16 cellular contexts compared by ENCODE assay signal in genomic region chr16:25177512-25177830, GRCh38. TPM values are rescaled to one million over a fixed set of nuclear protein-coding genes. Genes with fewer than 3 reads are reported as not detected.
A peak's percentile ranks its signal among the peaks of the same experiment; 100 is the strongest.
DNase-seq lines count a peak whose midpoint lies in the region; TF ChIP-seq lines count a peak whose summit lies in the region.
"Had no signal": no experiment of that assay in that cellular context is flagged by ENCODE, and none has a peak within 500 bp of the region (broad histone marks: within the 10 kb centered on the region; RNA-seq: fewer than 3 reads in every experiment).

No MANE protein-coding gene starts in this region.

- H3K79me2 ChIP-seq in hepatocyte (no peaks in the 10 kb centered on the region), trophoblast cell (ENCODE audit: control insufficient read depth, insufficient read depth, low read length, poor library complexity) (no peaks in the 10 kb centered on the region)

- no peak overlapping the region for H3K23ac ChIP-seq in trophoblast cell (ENCODE audit: low read length)

- no peaks in the 10 kb centered on the region for H3K79me1 ChIP-seq in trophoblast cell (ENCODE audit: low read length)

- H2AFZ ChIP-seq in hepatocyte: no peak overlapping the region
- H2AFZ ChIP-seq in trophoblast cell (ENCODE audit: insufficient read depth, low read length, poor library complexity): no peak overlapping the region
- H2AFZ ChIP-seq: GM23248 had no signal

- H3K27ac ChIP-seq in hepatocyte: peak overlapping the region; percentile 75
- H3K27ac ChIP-seq in mucosa of rectum (ENCODE audit: low read depth in 2 of 2, low read length in 2 of 2): peak overlapping the region in 1 of 2 donors; percentile 73
- H3K27ac ChIP-seq in trophoblast cell (ENCODE audit: low read depth, low read length): no peak overlapping the region
- H3K27ac ChIP-seq: GM23248 had no signal

- DNase-seq in NB4 (ENCODE audit: low read depth): no peak
- DNase-seq in hepatocyte (ENCODE audit: low spot score): peak; percentile 26
- DNase-seq in kidney tubule cell (ENCODE audit: low spot score): no peak
- no peak for DNase-seq in SW480 (ENCODE audit: low spot score)
- DNase-seq in NOMO-1 treated with dmso at 0.1 percent for 144 hours (lab: John Stamatoyannopoulos, UW; ENCODE audit: unreplicated experiment): no peak
- no peak for DNase-seq in trophoblast cell
- DNase-seq: ACHN; CD4-positive, CD25-positive, alpha-beta regulatory T cell; DMS79; H7 had no signal

- H2AK5ac ChIP-seq in trophoblast cell (ENCODE audit: low read length): no peak overlapping the region

- H3K4me1 ChIP-seq in hepatocyte (ENCODE audit: insufficient read depth) (no peaks in the 10 kb centered on the region), mucosa of rectum (ENCODE audit: control insufficient read depth in 2 of 2, insufficient read depth in 2 of 2, low read length in 2 of 2) (peaks cover 9 to 10% of the 10 kb centered on the region in 2 donors), trophoblast cell (ENCODE audit: control insufficient read depth in 1 of 2, insufficient read depth in 2 of 2, low read length in 2 of 2) (no peaks in the 10 kb centered on the region)

- no peak overlapping the region for H2BK12ac ChIP-seq in trophoblast cell (ENCODE audit: low read length)

- no peak overlapping the region for H4K8ac ChIP-seq in trophoblast cell (ENCODE audit: low read depth, low read length)

- no peak overlapping the region for H3K4me2 ChIP-seq in hepatocyte
- H3K4me2 ChIP-seq in trophoblast cell (ENCODE audit: low read length): no peak overlapping the region
- H3K4me2 ChIP-seq: BLaER1 treated with 17β-estradiol and CSF1 and Interleukin-3, amounts not matched to agents 10 nM and 100 nM had no signal

- H3K36me3 ChIP-seq in hepatocyte (replicated peaks; ENCODE audit: insufficient read depth, low read depth) (no peaks in the 10 kb centered on the region), mucosa of rectum (ENCODE audit: control insufficient read depth in 2 of 2, insufficient read depth in 2 of 2, low read length in 2 of 2) (peaks cover 8 to 10% of the 10 kb centered on the region in 2 donors), trophoblast cell (ENCODE audit: control insufficient read depth in 1 of 2, insufficient read depth in 2 of 2, low read length in 2 of 2) (peaks cover 9 to 12% of the 10 kb centered on the region in 2 experiments)

- no peak for TF ChIP-seq POLR2A in NB4 (IDR thresholded peaks at IDR 0.05; ENCODE audit: extremely low read depth, insufficient read length)

- no peaks in the 10 kb centered on the region for H3K9me2 ChIP-seq in hepatocyte (replicated peaks; ENCODE audit: insufficient read depth)

- H3K9me3 ChIP-seq in hepatocyte (ENCODE audit: low read depth): no peaks in the 10 kb centered on the region
- no peaks in the 10 kb centered on the region for H3K9me3 ChIP-seq in mucosa of rectum (ENCODE audit: control insufficient read depth in 2 of 2, low read length in 2 of 2)
- no peaks in the 10 kb centered on the region for H3K9me3 ChIP-seq in trophoblast cell (ENCODE audit: insufficient read depth, low read depth, low read length)
- H3K9me3 ChIP-seq: BLaER1 treated with 17β-estradiol and CSF1 and Interleukin-3, amounts not matched to agents 10 nM and 100 nM had no signal

- H3K4ac ChIP-seq in trophoblast cell (ENCODE audit: low read depth, low read length): no peak overlapping the region

- H2BK120ac ChIP-seq in trophoblast cell (ENCODE audit: insufficient read depth, low read length, poor library complexity): no peak overlapping the region

- H3K4me3 ChIP-seq in NB4 (ENCODE audit: low read depth, low read length) (peak overlapping the region; percentile 17), hepatocyte (no peak overlapping the region), mucosa of rectum (ENCODE audit: low read length in 2 of 2) (peak overlapping the region; percentile 41 to 56), trophoblast cell (ENCODE audit: low read depth, low read length) (no peak overlapping the region)
- H3K4me3 ChIP-seq: BLaER1 treated with 17β-estradiol and CSF1 and Interleukin-3, amounts not matched to agents 10 nM and 100 nM; GM12878; GM23248 had no signal

- no peak for TF ChIP-seq CTCF in NB4 (IDR thresholded peaks at IDR 0.05; ENCODE audit: low read depth, low read length)
- no peak for TF ChIP-seq CTCF in hepatocyte (IDR thresholded peaks at IDR 0.05; ENCODE audit: poor library complexity)

- H3K9ac ChIP-seq in mucosa of rectum (ENCODE audit: low read depth in 1 of 2, low read length in 2 of 2) (no peak overlapping the region), trophoblast cell (ENCODE audit: low read length) (no peak overlapping the region)
- H3K9ac ChIP-seq: BLaER1 treated with 17β-estradiol and CSF1 and Interleukin-3, amounts not matched to agents 10 nM and 100 nM; GM23248 had no signal

- 46% methylated on average over 3 of the region's 3 CpGs for WGBS in hepatocyte (ENCODE audit: low lambda C conversion rate, missing lambda C conversion rate)
- no CpG with 5 or more reads among the region's 3 CpGs for WGBS in trophoblast cell (ENCODE audit: extremely low coverage, insufficient coverage, insufficient read length)

- H2BK5ac ChIP-seq in trophoblast cell (ENCODE audit: low read depth, low read length, poor library complexity): no peak overlapping the region

- H3K14ac ChIP-seq in trophoblast cell (ENCODE audit: low read length): no peak overlapping the region

- H4K20me1 ChIP-seq in hepatocyte (ENCODE audit: insufficient read depth, poor library complexity, severe bottlenecking): no peaks in the 10 kb centered on the region
- H4K20me1 ChIP-seq: BLaER1 treated with 17β-estradiol and CSF1 and Interleukin-3, amounts not matched to agents 10 nM and 100 nM had no signal

- H3K27me3 ChIP-seq in hepatocyte (no peaks in the 10 kb centered on the region), mucosa of rectum (ENCODE audit: control insufficient read depth in 2 of 2, insufficient read depth in 2 of 2, low read length in 2 of 2) (no peaks in the 10 kb centered on the region), trophoblast cell (ENCODE audit: insufficient read depth, low read length) (no peaks in the 10 kb centered on the region)
- H3K27me3 ChIP-seq: BLaER1 treated with 17β-estradiol and CSF1 and Interleukin-3, amounts not matched to agents 10 nM and 100 nM had no signal

- no peak overlapping the region for H4K91ac ChIP-seq in trophoblast cell (ENCODE audit: low read depth, low read length)

- H3K18ac ChIP-seq in trophoblast cell (ENCODE audit: low read length): no peak overlapping the region

- H4K12ac ChIP-seq in trophoblast cell (ENCODE audit: low read depth, low read length): no peak overlapping the region

RNA-seq across cellular contexts. Expression of gene AQP8, which starts 39.3 kb away (rescaled TPM):
- total RNA-seq in hepatocyte: 0.53 and 2.6 TPM in 2 replicates
- polyA plus RNA-seq in hepatocyte: 1.2 TPM in 1 of 2 replicates, not detected in the other
- 0.08 TPM in 1 of 2 replicates, not detected in the other for polyA plus RNA-seq in trophoblast cell (2013)
- total RNA-seq: A172; CD4-positive, CD25-positive, alpha-beta regulatory T cell; GM12878; GM23248; H7; HT1080 had no signal
- polyA plus RNA-seq: CD4-positive, CD25-positive, alpha-beta regulatory T cell; GM12878; GM23248 had no signal

Comparison
In these comparisons a context has a peak if more than half of its experiments do, and no peak if none do; other contexts are left out.
1. H3K4me3 ChIP-seq: peak in NB4 (single experiment) and mucosa of rectum (2 of 2); none in hepatocyte (single experiment) and trophoblast cell (single experiment).